ENCODE assay signal across 10 cellular contexts in genomic region chr5:61160497-61160896, GRCh38. TPM values are rescaled to one million over a fixed set of nuclear protein-coding genes. Genes with fewer than 3 reads are reported as not detected.
DNase-seq lines count a peak whose midpoint lies in the region; ATAC-seq, FAIRE-seq and TF ChIP-seq lines count a peak whose summit lies in the region.
"Had no signal": no experiment of that assay in that cellular context is flagged by ENCODE, and none has a peak within 500 bp of the region (broad histone marks: within the 10 kb centered on the region; RNA-seq: fewer than 3 reads in every experiment).

No MANE protein-coding gene starts in this region.

- TF ChIP-seq POLR2A in GM12878 (IDR thresholded peaks at IDR 0.05; ENCODE audit: low read depth, low read length): no peak

- POLR2A ChIA-PET in SK-N-SH (lab: Yijun Ruan, JAX): no interaction called here
- POLR2A ChIA-PET in GM12878 (lab: Charles Lee): no interaction called here

- H3K9ac ChIP-seq in SK-N-SH (peak overlapping the region; percentile 92; the same call in 1 of the 2 replicates), GM12878 (ENCODE audit: control insufficient read depth, insufficient read depth, low read length) (no peak overlapping the region), neural cell (ENCODE audit: low read length) (no peak overlapping the region)

- RAD21 ChIA-PET in GM12878 (lab: Charles Lee; ENCODE audit: unreplicated experiment): no interaction called here

- ATAC-seq in SK-N-SH treated with all-trans-retinoic acid at 6 μM for 48 hours (no peak), GM12878 (no peak), GM18868 (IDR thresholded peaks at IDR 0.05; ENCODE audit: unreplicated experiment) (no peak), GM21619 (IDR thresholded peaks at IDR 0.05; ENCODE audit: unreplicated experiment) (no peak)

- intact Hi-C loops in GM12878 (cut with micrococcal nuclease; ENCODE audit: unreplicated experiment): loop anchor here (5.0 to 10.0 kb wide), 5 partner anchors 103 to 774 kb away; no protein-coding TSS in a partner anchor

- H3K27me3 ChIP-seq in SK-N-SH (ENCODE audit: insufficient read depth): no peaks in the 10 kb centered on the region
- H3K27me3 ChIP-seq in MG63: no peaks in the 10 kb centered on the region
- no peaks in the 10 kb centered on the region for H3K27me3 ChIP-seq in GM12878 (replicated peaks in 1 of 2; ENCODE audit: control insufficient read depth in 2 of 2, insufficient read depth in 2 of 2, low read length in 1 of 2)
- no peaks in the 10 kb centered on the region for H3K27me3 ChIP-seq in neural cell (ENCODE audit: insufficient read depth, low read depth, low read length)

- DNase-seq in SK-N-SH (no peak), MG63 (no peak), GM12878 (ENCODE audit: low read depth, low spot score) (no peak)
- no peak for DNase-seq in activated CD8-positive, alpha-beta memory T cell treated with anti-CD3 and anti-CD28 coated beads, Interleukin-2, amount 50 U/mL, for 4 hours
- DNase-seq: EL, NCI-H510A treated with DMSO at 0.1 percent for 48 hours had no signal

- H3K9me3 ChIP-seq in SK-N-SH (no peaks in the 10 kb centered on the region), MG63 (no peaks in the 10 kb centered on the region), GM12878 (replicated peaks; ENCODE audit: control insufficient read depth, insufficient read depth, low read length) (no peaks in the 10 kb centered on the region; the same call in 1 of the 3 replicates), neural cell (ENCODE audit: low read length) (no peaks in the 10 kb centered on the region)

- no peaks in the 10 kb centered on the region for H4K20me1 ChIP-seq in SK-N-SH (ENCODE audit: insufficient read depth)
- no peaks in the 10 kb centered on the region for H4K20me1 ChIP-seq in GM12878 (ENCODE audit: control insufficient read depth, insufficient read depth)
- H4K20me1 ChIP-seq in neural cell (ENCODE audit: insufficient read depth): no peaks in the 10 kb centered on the region

- no peak for FAIRE-seq in GM12878 (lab: Jason Lieb, UNC)

- no peak for TF ChIP-seq CTCF in SK-N-SH (IDR thresholded peaks at IDR 0.05)
- no peak for TF ChIP-seq CTCF in GM12878 (IDR thresholded peaks at IDR 0.05 in 2 of 3, conservative IDR thresholded peaks at IDR 0.05 in 1 of 3; ENCODE audit: control insufficient read depth in 2 of 3, extremely low read depth in 1 of 3, insufficient read depth in 1 of 3, low read depth in 3 of 3, low read length in 3 of 3)
- no peak for TF ChIP-seq CTCF in neural cell (IDR thresholded peaks at IDR 0.05; ENCODE audit: poor library complexity, severe bottlenecking)

- 84% methylated on average over 3 of the region's 3 CpGs for WGBS in SK-N-SH (ENCODE audit: low lambda C conversion rate)
- 74% methylated on average over 3 of the region's 3 CpGs for WGBS in GM12878 (ENCODE audit: insufficient coverage, insufficient replicate concordance, low lambda C conversion rate, missing lambda C conversion rate)

- H3K79me2 ChIP-seq in SK-N-SH (ENCODE audit: insufficient read depth) (peaks cover 86% of the 10 kb centered on the region), GM12878 (ENCODE audit: control insufficient read depth, insufficient read depth, low read length) (peaks cover 55% of the 10 kb centered on the region), neural cell (replicated peaks; ENCODE audit: insufficient read depth, low read length) (peaks cover 47% of the 10 kb centered on the region)

- peaks cover 10% of the 10 kb centered on the region for H3F3A ChIP-seq in SK-N-SH (replicated peaks; ENCODE audit: insufficient read depth)
- no peaks in the 10 kb centered on the region for H3F3A ChIP-seq in neural cell (ENCODE audit: insufficient read depth, low read length, poor library complexity, severe bottlenecking)

- BruUV-seq in GM12878 (replicated peaks; lab: Mats Ljungman, UMichigan): no TSS peak

- SMC1A ChIA-PET in GM12878 (lab: Charles Lee; ENCODE audit: uncharacterized antibody, unreplicated experiment): interaction anchor here (0.9 kb wide), 1 partner anchor 508 kb away, joined by 3 read pairs; no protein-coding TSS in a partner anchor

- peaks cover 3 to 13% of the 10 kb centered on the region in 2 experiments; a peak in 3 of 4 replicates for H3K4me1 ChIP-seq in SK-N-SH (ENCODE audit: control insufficient read depth in 1 of 2, insufficient read depth in 2 of 2, low read depth in 1 of 2, low read length in 1 of 2)
- H3K4me1 ChIP-seq in GM12878 (ENCODE audit: control insufficient read depth, insufficient read depth, low read length): no peaks in the 10 kb centered on the region; the same call in 1 of the 2 replicates

- TF ChIP-seq EP300 in SK-N-SH (IDR thresholded peaks at IDR 0.05; ENCODE audit: borderline replicate concordance in 1 of 2, low read depth in 1 of 2, low read length in 1 of 2): no peak
- no peak for TF ChIP-seq EP300 in GM12878 (IDR thresholded peaks at IDR 0.05; ENCODE audit: borderline replicate concordance in 1 of 2, control insufficient read depth in 1 of 2, low read depth in 2 of 2, low read length in 2 of 2)
- TF ChIP-seq EP300 in neural cell (conservative IDR thresholded peaks at IDR 0.05; ENCODE audit: poor library complexity, severe bottlenecking): no peak

- H3K4me3 ChIP-seq in SK-N-SH (ENCODE audit: low read depth in 2 of 2, low read length in 1 of 2) (peak overlapping the region; percentile 94 to 97; a peak in 3 of 4 replicates), MG63 (peak overlapping the region; percentile 81; the same call in 1 of the 2 replicates), GM12878 (peak overlapping the region; percentile 73; the same call in 1 of the 2 replicates), neural cell (ENCODE audit: low read length) (peak overlapping the region; percentile 82)

- H3K4me2 ChIP-seq in SK-N-SH: peak overlapping the region; percentile 82; the same call in 1 of the 2 replicates
- H3K4me2 ChIP-seq in GM12878 (ENCODE audit: control insufficient read depth, insufficient read depth): peak overlapping the region; percentile 69
- H3K4me2 ChIP-seq in neural cell (ENCODE audit: low read length): peak overlapping the region; percentile 77

- in situ Hi-C loops in GM12878 (cut with MboI): loop anchor here (10.0 kb wide), 1 partner anchor 164 kb away; no protein-coding TSS in a partner anchor

- no peak for TF ChIP-seq RAD21 in SK-N-SH (IDR thresholded peaks at IDR 0.05; ENCODE audit: low read length)
- no peak for TF ChIP-seq RAD21 in GM12878 (IDR thresholded peaks at IDR 0.05; ENCODE audit: insufficient read depth, low read depth, low read length)
- TF ChIP-seq RAD21 in neural cell (conservative IDR thresholded peaks at IDR 0.05): no peak

- H3K36me3 ChIP-seq in SK-N-SH (replicated peaks in 1 of 2; ENCODE audit: control insufficient read depth in 1 of 2, insufficient read depth in 2 of 2, low read length in 1 of 2) (peaks cover 35 to 51% of the 10 kb centered on the region in 2 experiments), MG63 (peaks cover 53% of the 10 kb centered on the region), GM12878 (ENCODE audit: control insufficient read depth in 2 of 2, insufficient read depth in 2 of 2, low read length in 1 of 2) (peaks cover 0 to 20% of the 10 kb centered on the region in 2 experiments; a peak in 2 of 4 replicates), neural cell (ENCODE audit: insufficient read depth, low read length) (no peaks in the 10 kb centered on the region)

- peak overlapping the region in 1 of 2 experiments; percentile 16; a peak in 1 of 4 replicates for H3K27ac ChIP-seq in SK-N-SH (ENCODE audit: low read depth in 2 of 2, low read length in 1 of 2)
- H3K27ac ChIP-seq in GM12878 (ENCODE audit: control insufficient read depth, insufficient read depth): no peak overlapping the region
- no peak overlapping the region for H3K27ac ChIP-seq in neural cell (ENCODE audit: low read length)

- CTCF ChIA-PET in SK-N-SH (lab: Yijun Ruan, JAX): no interaction called here
- CTCF ChIA-PET in GM12878 (lab: Yijun Ruan, JAX): no interaction called here

- no peak overlapping the region for H2AFZ ChIP-seq in SK-N-SH (ENCODE audit: low read depth)
- no peak overlapping the region for H2AFZ ChIP-seq in GM12878 (ENCODE audit: control insufficient read depth, low read depth, low read length)
- H2AFZ ChIP-seq in neural cell (ENCODE audit: low read depth, low read length): no peak overlapping the region

- no peaks in the 10 kb centered on the region for H3K9me2 ChIP-seq in SK-N-SH
- H3K9me2 ChIP-seq in neural cell (ENCODE audit: insufficient read depth, low read length): no peaks in the 10 kb centered on the region

TF ChIP-seq in SK-N-SH, 30 proteins besides CTCF, POLR2A, EP300 and RAD21 (continues in another document):
- no peak for TF ChIP-seq GATA2 (CRISPR knock-in tag; IDR thresholded peaks at IDR 0.05)

TF ChIP-seq in SK-N-SH treated with all-trans-retinoic acid at 6 μM for 48 hours, 23 proteins besides CTCF, POLR2A, EP300 and RAD21 (continues in another document):
- TF ChIP-seq RARB (CRISPR knock-in tag; IDR thresholded peaks at IDR 0.05) (no peak), PPARA (CRISPR knock-in tag; IDR thresholded peaks at IDR 0.05; ENCODE audit: borderline replicate concordance) (no peak)

TF ChIP-seq in GM12878, 131 proteins besides CTCF, POLR2A, EP300 and RAD21 (continues in another document):
- no peak for TF ChIP-seq RELA (IDR thresholded peaks at IDR 0.05; ENCODE audit: borderline replicate concordance, partially characterized antibody)

TF ChIP-seq in neural cell, 6 proteins besides CTCF, POLR2A, EP300 and RAD21 (continues in another document):
- no peak for TF ChIP-seq SMC3 (conservative IDR thresholded peaks at IDR 0.05; ENCODE audit: poor library complexity)

RNA-seq across cellular contexts. Expression of gene SMIM15, which starts 1.8 kb away (rescaled TPM):
- polyA plus RNA-seq in SK-N-SH (2012; rRNA removed) (40.3 and 51.1 TPM in 2 replicates), GM12878 (2011; rRNA removed) (47.1 and 59.3 TPM in 2 replicates), GM12878 (2014; fragmentation: Illumina TruSeq; extraction: Trizol) (83.3 and 106 TPM in 2 replicates), GM12878 (2014; fragmentation: Nextera tagmentation; extraction: Ambion mirVana) (10 to 100 TPM; 13.8 to 18.7 TPM), GM12878 (2014; rRNA removed) (49.4 and 53.5 TPM in 2 replicates), GM12878 (2016; fragmentation: Nextera tagmentation; extraction: Ambion mirVana) (10 to 100 TPM; 73.7 to 74.7 TPM), neural cell (22.8 and 30.1 TPM in 2 replicates)
- polyA plus RNA-seq in SK-N-SH (2012; cell fraction: cytosol; rRNA removed): 65.8 and 78.0 TPM in 2 replicates
- polyA plus RNA-seq in SK-N-SH (2012; cell fraction: nucleus; rRNA removed): 15.3 and 20.9 TPM in 2 replicates
- 64.2 and 121 TPM in 2 replicates for total RNA-seq in MG63 (2014; rRNA removed; shearing (Covaris generic); ENCODE audit: low replicate concordance)
- total RNA-seq in GM12878 (2013; cell fraction: nucleolus; rRNA removed): 14.9 and 18.4 TPM in 2 replicates
- total RNA-seq in GM12878 (2014; rRNA removed) (54.4 and 59.3 TPM in 2 replicates), GM12878 (2014; rRNA removed; fragmentation: Illumina TruSeq; extraction: Trizol) (45.1 and 46.1 TPM in 2 replicates), GM12878 (2021) (60.9 and 64.3 TPM in 2 replicates)
- 14.3 TPM for polyA plus RNA-seq in GM12878 (2011; ENCODE audit: low read depth)
- 27.8 and 39.3 TPM in 2 replicates for polyA plus RNA-seq in GM12878 (2011; cell fraction: cytosol; rRNA removed)
- polyA plus RNA-seq in GM12878 (2011; cell fraction: nucleus; rRNA removed): 16.6 and 20.9 TPM in 2 replicates
- polyA plus RNA-seq in GM12878 (2012): 32.6 and 39.2 TPM in 2 replicates
- 37.6 and 46.2 TPM in 2 replicates for polyA minus RNA-seq in GM12878 (2011; rRNA and poly(A)+ RNA removed)
- polyA minus RNA-seq in GM12878 (2011; cell fraction: cytosol; rRNA and poly(A)+ RNA removed): 16.3 and 19.0 TPM in 2 replicates
- polyA minus RNA-seq in GM12878 (2011; cell fraction: nucleus; rRNA and poly(A)+ RNA removed): 8.1 and 10.7 TPM in 2 replicates
- polyA minus RNA-seq in neural cell: 45.0 and 47.5 TPM in 2 replicates

Comparison
In these comparisons a context has a peak if more than half of its experiments do, and no peak if none do; other contexts are left out.
1. Of the 26 proteins assayed by ChIP-seq in both GM12878 and SK-N-SH: peak only in GM12878: none; only in SK-N-SH: MXI1; in both: none; in neither: 25.